ENCODE assay signal across 21 cellular contexts in the genomic region with DNA sequence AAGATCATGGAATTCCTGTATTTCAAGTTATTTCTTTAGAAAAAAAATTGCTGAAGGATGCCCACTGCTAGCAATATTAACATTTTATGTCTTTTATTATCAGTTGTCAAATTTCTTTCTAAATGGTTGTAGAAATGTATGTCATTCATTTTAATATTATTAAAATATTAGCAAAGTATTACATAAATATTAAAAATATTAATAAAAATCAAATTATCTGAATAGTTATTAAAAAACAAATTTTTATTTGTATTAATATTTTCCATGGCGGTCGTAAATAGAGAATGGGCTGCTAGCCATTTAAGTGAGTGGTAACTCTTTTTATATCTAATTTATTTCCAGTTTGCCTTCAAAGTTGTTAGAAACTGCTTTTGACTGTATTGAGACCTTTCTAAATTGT.
"Had no signal": no experiment of that assay in that cellular context is flagged by ENCODE, and none has a peak within 500 bp of the region (broad histone marks: within the 10 kb centered on the region; RNA-seq: fewer than 3 reads in every experiment).

No MANE protein-coding gene starts in this region.

- H3K27me3 ChIP-seq: colonic mucosa, esophagus muscularis mucosa, foreskin keratinocyte, gastrocnemius medialis, heart right ventricle, left lung had no signal

- H3K4me1 ChIP-seq: colonic mucosa, esophagus muscularis mucosa, gastrocnemius medialis, heart right ventricle, left lung, lower lobe of right lung had no signal

- H3K4me3 ChIP-seq: colonic mucosa, esophagus muscularis mucosa, gastrocnemius medialis, heart right ventricle, left lung, lower lobe of right lung, mucosa of descending colon had no signal

- FAIRE-seq: keratinocyte had no signal

- ATAC-seq: effector memory CD8-positive, alpha-beta T cell; foreskin keratinocyte; gastrocnemius medialis; heart right ventricle; left cardiac atrium; left lung; left ventricle myocardium superior; lower lobe of right lung; mucosa of descending colon had no signal

- H3K36me3 ChIP-seq: colonic mucosa, gastrocnemius medialis had no signal

- H3K9me3 ChIP-seq: colonic mucosa, esophagus muscularis mucosa, gastrocnemius medialis, heart right ventricle, left lung, lower lobe of right lung, mucosa of descending colon had no signal

- DNase-seq: colonic mucosa; cortex of kidney; effector CD8-positive, alpha-beta T cell; effector memory CD8-positive, alpha-beta T cell; endodermal cell; foreskin keratinocyte; gastrocnemius medialis; glutamatergic neuron; head of caudate nucleus; heart right ventricle; hippocampal formation; left cardiac atrium; left ventricle myocardium superior; lower lobe of right lung; mesenchymal stem cell; mucosa of descending colon; naive B cell had no signal

- H3K27ac ChIP-seq: colonic mucosa, epithelial cell of prostate, esophagus muscularis mucosa, foreskin keratinocyte, gastrocnemius medialis, heart right ventricle, left lung, lower lobe of right lung had no signal
